Comparison of ENCODE assay signal across 8 cellular contexts in genomic region chr17:49995055-49995738, GRCh38. TPM values are rescaled to one million over a fixed set of nuclear protein-coding genes. Genes with fewer than 3 reads are reported as not detected.
DNase-seq lines count a peak whose midpoint lies in the region; ATAC-seq and TF ChIP-seq lines count a peak whose summit lies in the region.

DLX3 (minus strand) TSS chr17:49995224; CDS start chr17:49994998, 226 bp downstream.

- H3K9ac ChIP-seq in parathyroid adenoma, result no peak within 1 kb of the TSS

- H3K27me3 Mint-ChIP-seq in activated T-cell treated with anti-CD3 and anti-CD28 coated beads, Interleukin-2, amount 50 U/mL, for 72 hours (ENCODE audit: low read depth), result peaks cover 77% of the 10 kb centered on the region
- H3K27me3 Mint-ChIP-seq in glutamatergic neuron (ENCODE audit: unreplicated experiment), result peaks cover 29% of the 10 kb centered on the region

- H3K4me1 ChIP-seq in parathyroid adenoma, result no peaks in the 10 kb centered on the region

- no peak within 1 kb of the TSS for H3K27ac Mint-ChIP-seq in activated T-cell treated with anti-CD3 and anti-CD28 coated beads, Interleukin-2, amount 50 U/mL, for 72 hours
- H3K27ac Mint-ChIP-seq in glutamatergic neuron (ENCODE audit: unreplicated experiment), result peak within 1 kb of the TSS; percentile 15

- H3K4me3 ChIP-seq in parathyroid adenoma (ENCODE audit: low read depth, low read length), result peak within 1 kb of the TSS; percentile 30

- H3K36me3 Mint-ChIP-seq in activated T-cell treated with anti-CD3 and anti-CD28 coated beads, Interleukin-2, amount 50 U/mL, for 72 hours (ENCODE audit: insufficient read depth in 2 of 2), result peaks cover 5 to 8% of the 10 kb centered on the region in 2 donors
- no peaks in the 10 kb centered on the region for H3K36me3 Mint-ChIP-seq in glutamatergic neuron (ENCODE audit: unreplicated experiment)

- ATAC-seq in activated T-cell treated with anti-CD3 and anti-CD28 coated beads, Interleukin-2, amount 50 U/mL, for 72 hours (replicated peaks in 1 of 2), result peak in 1 of 2 donors; percentile 5
- ATAC-seq in HG02885 (IDR thresholded peaks at IDR 0.05; ENCODE audit: poor library complexity, unreplicated experiment) (no peak), HG03280 (IDR thresholded peaks at IDR 0.05; ENCODE audit: unreplicated experiment) (no peak)

- peak within 1 kb of the TSS; percentile 64 for H3K4me2 ChIP-seq in parathyroid adenoma (ENCODE audit: low read length)

- H3K36me3 ChIP-seq in parathyroid adenoma (ENCODE audit: control insufficient read depth, insufficient read depth, low read length), result no peaks in the 10 kb centered on the region

- no peaks in the 10 kb centered on the region for H3K9me3 ChIP-seq in parathyroid adenoma (ENCODE audit: control insufficient read depth, low read length)

- DNase-seq in SKM-1 treated with dmso at 0.1 percent for 144 hours (lab: John Stamatoyannopoulos, UW; ENCODE audit: unreplicated experiment) (peak; percentile 66), SKM-1 (lab: John Stamatoyannopoulos, UW; ENCODE audit: unreplicated experiment) (no peak), NCI-H2107 treated with DMSO at 0.1 percent for 48 hours (lab: John Stamatoyannopoulos, UW; ENCODE audit: unreplicated experiment) (peak; percentile 55), glutamatergic neuron (peak; percentile 90)
- DNase-seq in activated T-cell treated with anti-CD3 and anti-CD28 coated beads, Interleukin-2, amount 50 U/mL, for 72 hours, result peak; percentile 36 to 37

- no peak within 1 kb of the TSS for H3K27ac ChIP-seq in parathyroid adenoma

- TF ChIP-seq CTCF in glutamatergic neuron (IDR thresholded peaks at IDR 0.05; ENCODE audit: partially characterized antibody, unreplicated experiment) (no peak), parathyroid adenoma (IDR thresholded peaks at IDR 0.05) (no peak)

- peak within 1 kb of the TSS; percentile 85 to 91 for H3K4me3 Mint-ChIP-seq in activated T-cell treated with anti-CD3 and anti-CD28 coated beads, Interleukin-2, amount 50 U/mL, for 72 hours
- peak within 1 kb of the TSS; percentile 92 for H3K4me3 Mint-ChIP-seq in glutamatergic neuron (ENCODE audit: unreplicated experiment)

- no peaks in the 10 kb centered on the region for H3K27me3 ChIP-seq in parathyroid adenoma (ENCODE audit: control insufficient read depth, insufficient read depth, low read length)

- H3K4me1 Mint-ChIP-seq in activated T-cell treated with anti-CD3 and anti-CD28 coated beads, Interleukin-2, amount 50 U/mL, for 72 hours (ENCODE audit: low read depth), result peaks cover 34% of the 10 kb centered on the region
- peaks cover 10% of the 10 kb centered on the region for H3K4me1 Mint-ChIP-seq in glutamatergic neuron (ENCODE audit: low read depth, unreplicated experiment)

- peak within 1 kb of the TSS; percentile 69 for H2AFZ ChIP-seq in parathyroid adenoma

- H3K9me3 Mint-ChIP-seq in activated T-cell treated with anti-CD3 and anti-CD28 coated beads, Interleukin-2, amount 50 U/mL, for 72 hours, result no peaks in the 10 kb centered on the region
- peaks cover 18% of the 10 kb centered on the region for H3K9me3 Mint-ChIP-seq in glutamatergic neuron (ENCODE audit: unreplicated experiment)

- H3K79me2 ChIP-seq in parathyroid adenoma, result no peaks in the 10 kb centered on the region

RNA-seq across cellular contexts. Expression of gene DLX3, which starts in this region (rescaled TPM):
- under 1 TPM in 1 of 2 donors, not detected in 1; 0.12 TPM for total RNA-seq in activated T-cell treated with anti-CD3 and anti-CD28 coated beads, Interleukin-2, amount 50 U/mL, for 72 hours
- 0.37 TPM for total RNA-seq in glutamatergic neuron (ENCODE audit: unreplicated experiment)

Comparison
In these comparisons a context has a peak if more than half of its experiments do, and no peak if none do; other contexts are left out.
1. Peak in DNase-seq in activated T-cell treated with anti-CD3 and anti-CD28 coated beads, Interleukin-2, amount 50 U/mL, for 72 hours; RNA of the gene not detected or under 1 TPM.
2. Peak in DNase-seq in glutamatergic neuron; RNA of the gene not detected or under 1 TPM.